ENCODE assay signal across 8 cellular contexts in the genomic region with DNA sequence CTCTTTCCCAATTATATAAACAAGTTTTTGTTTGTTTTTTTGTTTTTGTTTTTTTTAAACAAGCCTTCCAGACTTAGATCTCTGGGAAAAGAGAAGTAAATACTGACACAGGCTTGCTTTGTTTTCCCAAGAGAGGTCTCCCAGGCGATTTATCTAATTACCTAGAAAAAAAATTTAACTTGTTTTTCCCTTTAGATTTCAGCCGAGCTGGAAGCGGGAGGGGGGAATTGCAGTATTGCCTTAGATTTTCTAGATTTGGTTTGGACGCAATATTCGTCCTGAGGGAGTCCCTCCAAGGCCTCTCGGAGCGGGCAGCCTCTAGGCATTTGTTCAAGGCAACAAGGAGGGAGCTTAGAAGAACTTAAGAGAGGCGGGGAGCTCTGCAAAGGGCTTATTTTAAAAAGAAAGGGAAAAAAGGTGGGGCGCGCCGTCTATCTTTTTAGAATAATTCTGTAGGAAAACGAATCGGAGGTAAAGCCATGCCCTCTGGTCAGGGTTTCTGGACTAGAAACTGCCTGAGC. TPM values are rescaled to one million over a fixed set of nuclear protein-coding genes. Genes with fewer than 3 reads are reported as not detected.
A peak's percentile ranks its signal among the peaks of the same experiment; 100 is the strongest.
DNase-seq lines count a peak whose midpoint lies in the region; ATAC-seq and TF ChIP-seq lines count a peak whose summit lies in the region.

No MANE protein-coding gene starts in this region.

- no peaks in the 10 kb centered on the region for H3K36me3 ChIP-seq in hepatocyte (replicated peaks; ENCODE audit: insufficient read depth, low read depth)

- peak overlapping the region; percentile 95 for H3K27ac ChIP-seq in hepatocyte

- DNase-seq in DMS53 treated with DMSO at 0.1 percent for 48 hours (lab: John Stamatoyannopoulos, UW; ENCODE audit: unreplicated experiment) (peak; percentile 29), hepatocyte (ENCODE audit: low spot score) (no peak), HCEC 1CT (no peak), HK-2 (ENCODE audit: unreplicated experiment) (no peak)
- DNase-seq in activated T-helper 1 cell treated with anti-CD3 and anti-CD28 coated beads, Interleukin-12 subunit alpha, Interleukin-12 subunit beta, Interleukin-2, Interleukin-4 antibody, amounts not matched to agents 30 ng/mL and 10 ng/mL and 1 ng/mL, durations not matched to agents 14 hours and 24 hours and 36 hours (ENCODE audit: low spot score) = no peak
- no peak for DNase-seq in activated CD4-positive, alpha-beta T cell treated with anti-CD3 and anti-CD28 coated beads for 1 hour

- WGBS in hepatocyte (ENCODE audit: low lambda C conversion rate, missing lambda C conversion rate) = 4% methylated on average over 13 of the region's 13 CpGs

- ATAC-seq in HG02642 (IDR thresholded peaks at IDR 0.05; ENCODE audit: poor library complexity, unreplicated experiment) = peak; percentile 11
- peak; percentile 5 for ATAC-seq in stimulated activated memory B cell treated with anti-CD40 and anti-IgM and Interleukin-4, amounts not matched to agents 10 μg/mL and 1 μg/mL and 100 μg/mL, for 72 hours

- peak overlapping the region; percentile 12 for H3K4me3 ChIP-seq in hepatocyte

- no peak for TF ChIP-seq CTCF in hepatocyte (IDR thresholded peaks at IDR 0.05; ENCODE audit: poor library complexity)

- H3K9me3 Mint-ChIP-seq in activated T-helper 1 cell treated with anti-CD3 and anti-CD28 coated beads, Interleukin-12 subunit alpha, Interleukin-12 subunit beta, Interleukin-2, Interleukin-4 antibody, amounts not matched to agents 30 ng/mL and 10 ng/mL and 1 ng/mL, durations not matched to agents 14 hours and 24 hours and 36 hours = no peaks in the 10 kb centered on the region
- no peaks in the 10 kb centered on the region for H3K9me3 Mint-ChIP-seq in stimulated activated memory B cell treated with anti-CD40 and anti-IgM and Interleukin-4, amounts not matched to agents 10 μg/mL and 1 μg/mL and 100 μg/mL, for 72 hours

- H3K4me3 Mint-ChIP-seq in activated T-helper 1 cell treated with anti-CD3 and anti-CD28 coated beads, Interleukin-12 subunit alpha, Interleukin-12 subunit beta, Interleukin-2, Interleukin-4 antibody, amounts not matched to agents 30 ng/mL and 10 ng/mL and 1 ng/mL, durations not matched to agents 14 hours and 24 hours and 36 hours = peak overlapping the region; percentile 92
- H3K4me3 Mint-ChIP-seq in stimulated activated memory B cell treated with anti-CD40 and anti-IgM and Interleukin-4, amounts not matched to agents 10 μg/mL and 1 μg/mL and 100 μg/mL, for 72 hours = peak overlapping the region; percentile 92

- intact Hi-C loops in activated T-helper 1 cell treated with anti-CD3 and anti-CD28 coated beads, Interleukin-12 subunit alpha, Interleukin-12 subunit beta, Interleukin-2, Interleukin-4 antibody, amounts not matched to agents 30 ng/mL and 10 ng/mL and 1 ng/mL, durations not matched to agents 14 hours and 24 hours and 36 hours (cut with micrococcal nuclease) = loop anchor here (1.0 to 2.0 kb wide), 7 partner anchors 30 to 167 kb away; a partner anchor contains a TSS

- peaks cover 18% of the 10 kb centered on the region for H3K4me1 ChIP-seq in hepatocyte (ENCODE audit: insufficient read depth)

- peaks cover 35% of the 10 kb centered on the region for H3K4me1 Mint-ChIP-seq in activated T-helper 1 cell treated with anti-CD3 and anti-CD28 coated beads, Interleukin-12 subunit alpha, Interleukin-12 subunit beta, Interleukin-2, Interleukin-4 antibody, amounts not matched to agents 30 ng/mL and 10 ng/mL and 1 ng/mL, durations not matched to agents 14 hours and 24 hours and 36 hours (ENCODE audit: low read depth)
- peaks cover 43% of the 10 kb centered on the region for H3K4me1 Mint-ChIP-seq in stimulated activated memory B cell treated with anti-CD40 and anti-IgM and Interleukin-4, amounts not matched to agents 10 μg/mL and 1 μg/mL and 100 μg/mL, for 72 hours

- H3K36me3 Mint-ChIP-seq in activated T-helper 1 cell treated with anti-CD3 and anti-CD28 coated beads, Interleukin-12 subunit alpha, Interleukin-12 subunit beta, Interleukin-2, Interleukin-4 antibody, amounts not matched to agents 30 ng/mL and 10 ng/mL and 1 ng/mL, durations not matched to agents 14 hours and 24 hours and 36 hours (ENCODE audit: low read depth) = peaks cover 2% of the 10 kb centered on the region
- H3K36me3 Mint-ChIP-seq in stimulated activated memory B cell treated with anti-CD40 and anti-IgM and Interleukin-4, amounts not matched to agents 10 μg/mL and 1 μg/mL and 100 μg/mL, for 72 hours = no peaks in the 10 kb centered on the region

- no peaks in the 10 kb centered on the region for H3K27me3 ChIP-seq in hepatocyte

- no peaks in the 10 kb centered on the region for H4K20me1 ChIP-seq in hepatocyte (ENCODE audit: insufficient read depth, poor library complexity, severe bottlenecking)

- peaks cover 24% of the 10 kb centered on the region for H3K79me2 ChIP-seq in hepatocyte

- no peaks in the 10 kb centered on the region for H3K9me3 ChIP-seq in hepatocyte (ENCODE audit: low read depth)

- H3K27me3 Mint-ChIP-seq in activated T-helper 1 cell treated with anti-CD3 and anti-CD28 coated beads, Interleukin-12 subunit alpha, Interleukin-12 subunit beta, Interleukin-2, Interleukin-4 antibody, amounts not matched to agents 30 ng/mL and 10 ng/mL and 1 ng/mL, durations not matched to agents 14 hours and 24 hours and 36 hours (ENCODE audit: insufficient read depth) = no peaks in the 10 kb centered on the region
- no peaks in the 10 kb centered on the region for H3K27me3 Mint-ChIP-seq in stimulated activated memory B cell treated with anti-CD40 and anti-IgM and Interleukin-4, amounts not matched to agents 10 μg/mL and 1 μg/mL and 100 μg/mL, for 72 hours

- H2AFZ ChIP-seq in hepatocyte = peak overlapping the region; percentile 61

- no peaks in the 10 kb centered on the region for H3K9me2 ChIP-seq in hepatocyte (replicated peaks; ENCODE audit: insufficient read depth)

- peak overlapping the region; percentile 77 for H3K27ac Mint-ChIP-seq in activated T-helper 1 cell treated with anti-CD3 and anti-CD28 coated beads, Interleukin-12 subunit alpha, Interleukin-12 subunit beta, Interleukin-2, Interleukin-4 antibody, amounts not matched to agents 30 ng/mL and 10 ng/mL and 1 ng/mL, durations not matched to agents 14 hours and 24 hours and 36 hours
- peak overlapping the region; percentile 90 for H3K27ac Mint-ChIP-seq in stimulated activated memory B cell treated with anti-CD40 and anti-IgM and Interleukin-4, amounts not matched to agents 10 μg/mL and 1 μg/mL and 100 μg/mL, for 72 hours

- H3K4me2 ChIP-seq in hepatocyte = peak overlapping the region; percentile 77

RNA-seq across cellular contexts. Expression of a gene that starts 0.5 kb away (rescaled TPM):
- 67.0 and 70.4 TPM in 2 replicates for total RNA-seq in activated T-helper 1 cell treated with anti-CD3 and anti-CD28 coated beads, Interleukin-12 subunit alpha, Interleukin-12 subunit beta, Interleukin-2, Interleukin-4 antibody, amounts not matched to agents 30 ng/mL and 10 ng/mL and 1 ng/mL, durations not matched to agents 14 hours and 24 hours and 36 hours
- 18.7 and 53.5 TPM in 2 replicates for total RNA-seq in hepatocyte
- polyA plus RNA-seq in hepatocyte = 43.5 and 50.7 TPM in 2 replicates

RNA-seq across cellular contexts. Expression of a gene that starts 50.5 kb away (rescaled TPM):
- total RNA-seq in activated T-helper 1 cell treated with anti-CD3 and anti-CD28 coated beads, Interleukin-12 subunit alpha, Interleukin-12 subunit beta, Interleukin-2, Interleukin-4 antibody, amounts not matched to agents 30 ng/mL and 10 ng/mL and 1 ng/mL, durations not matched to agents 14 hours and 24 hours and 36 hours = 172 and 183 TPM in 2 replicates
- total RNA-seq in hepatocyte = 90.6 and 101 TPM in 2 replicates
- 82.7 and 86.7 TPM in 2 replicates for polyA plus RNA-seq in hepatocyte

RNA-seq across cellular contexts. Expression of a gene that starts 59.4 kb away (rescaled TPM):
- total RNA-seq in activated T-helper 1 cell treated with anti-CD3 and anti-CD28 coated beads, Interleukin-12 subunit alpha, Interleukin-12 subunit beta, Interleukin-2, Interleukin-4 antibody, amounts not matched to agents 30 ng/mL and 10 ng/mL and 1 ng/mL, durations not matched to agents 14 hours and 24 hours and 36 hours = 0.88 and 2.0 TPM in 2 replicates
- total RNA-seq in hepatocyte = 5.3 and 9.8 TPM in 2 replicates
- 14.5 and 16.2 TPM in 2 replicates for polyA plus RNA-seq in hepatocyte
